29 cellular contexts compared by ENCODE assay signal in the genomic region with DNA sequence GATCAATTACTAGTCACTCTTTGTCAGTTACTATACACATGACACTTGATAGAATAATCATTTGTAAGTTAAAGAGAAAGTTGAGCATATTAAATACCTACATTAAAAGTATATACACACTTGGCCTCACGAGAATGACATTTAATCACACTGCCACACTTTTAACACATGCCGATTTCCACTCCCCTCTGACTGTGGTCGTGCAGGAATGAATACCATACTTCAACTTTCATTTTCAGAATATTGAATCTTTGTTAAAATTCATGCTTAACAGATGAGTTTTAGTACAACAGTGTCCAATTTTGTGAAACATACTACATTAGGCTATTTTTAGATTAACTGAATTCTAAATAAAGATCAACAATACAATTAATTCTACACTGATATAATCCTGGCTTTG.
DNase-seq lines count a peak whose midpoint lies in the region; ATAC-seq and TF ChIP-seq lines count a peak whose summit lies in the region.
"Had no signal": no experiment of that assay in that cellular context is flagged by ENCODE, and none has a peak within 500 bp of the region (broad histone marks: within the 10 kb centered on the region; RNA-seq: fewer than 3 reads in every experiment).

No MANE protein-coding gene starts in this region.

- DNase-seq in cardiac muscle cell (ENCODE audit: low read depth in 1 of 2, low spot score in 1 of 2) (no peak), left ventricle myocardium superior (no peak), fibroblast of peridontal ligament (ENCODE audit: extremely low read depth) (peak; percentile 39), BE2C (no peak), AG08396 (ENCODE audit: low spot score) (no peak)
- DNase-seq: activated CD4-positive, alpha-beta T cell treated with anti-CD3 and anti-CD28 coated beads, Interleukin-2, amount 50 U/mL, for 4 hours; activated gamma-delta T cell treated with Interleukin-2 at 50 U/mL for 16 hours; C1 segment of cervical spinal cord; effector memory CD4-positive, alpha-beta T cell; hippocampal formation; IMR-90; NCI-H1092; NCI-H187 treated with DMSO at 0.1 percent for 48 hours; NCI-H2227 treated with DMSO at 0.1 percent for 48 hours; NCI-H82; posterior cingulate gyrus; sigmoid colon; stimulated activated CD8-positive, alpha-beta memory T cell treated with anti-CD3 and anti-CD28 coated beads, Interleukin-4, amount 100 ng/mL, for 48 hours; T1000; upper lobe of right lung had no signal

- H3K36me3 ChIP-seq in cardiac muscle cell (peaks cover 19% of the 10 kb centered on the region), OCI-LY3 (replicated peaks; ENCODE audit: low read depth, low read length) (peaks cover 28% of the 10 kb centered on the region), BE2C (peaks cover 8% of the 10 kb centered on the region)

- H3K4me1 ChIP-seq in cardiac muscle cell (ENCODE audit: low read depth) = peaks cover 26% of the 10 kb centered on the region
- peaks cover 27% of the 10 kb centered on the region for H3K4me1 ChIP-seq in OCI-LY3 (ENCODE audit: low read length)
- no peaks in the 10 kb centered on the region for H3K4me1 ChIP-seq in BE2C

- H3K4me3 Mint-ChIP-seq in stimulated activated memory B cell treated with anti-CD40 and anti-IgM and Interleukin-4, amounts not matched to agents 10 μg/mL and 1 μg/mL and 100 μg/mL, for 72 hours = no peak overlapping the region
- H3K4me3 Mint-ChIP-seq: GM23338, neural progenitor cell had no signal

- peaks cover 98% of the 10 kb centered on the region for H3K79me2 ChIP-seq in OCI-LY3 (ENCODE audit: low read length)

- H3K4me2 ChIP-seq in OCI-LY3 (ENCODE audit: low read length) = peak overlapping the region; percentile 24; the same call in 1 of the 2 replicates
- H3K4me2 ChIP-seq: A549, GM23338, neural progenitor cell had no signal

- peaks cover 3% of the 10 kb centered on the region for H3K9me3 Mint-ChIP-seq in stimulated activated memory B cell treated with anti-CD40 and anti-IgM and Interleukin-4, amounts not matched to agents 10 μg/mL and 1 μg/mL and 100 μg/mL, for 72 hours
- H3K9me3 Mint-ChIP-seq: GM23338, neural progenitor cell had no signal

- H3K27ac Mint-ChIP-seq in stimulated activated memory B cell treated with anti-CD40 and anti-IgM and Interleukin-4, amounts not matched to agents 10 μg/mL and 1 μg/mL and 100 μg/mL, for 72 hours = peak overlapping the region; percentile 37
- H3K27ac Mint-ChIP-seq: GM23338, neural progenitor cell had no signal

- no peak overlapping the region for H3K9ac ChIP-seq in OCI-LY3 (ENCODE audit: low read length)
- H3K9ac ChIP-seq: neural progenitor cell had no signal

- H3K9me3 ChIP-seq in cardiac muscle cell (ENCODE audit: low read depth) (no peaks in the 10 kb centered on the region), OCI-LY3 (ENCODE audit: insufficient read depth, low read length) (no peaks in the 10 kb centered on the region), BE2C (no peaks in the 10 kb centered on the region)
- H3K9me3 ChIP-seq: A549, adrenal gland, sigmoid colon, upper lobe of right lung had no signal

- no peak for ATAC-seq in left ventricle myocardium superior
- no peak for ATAC-seq in stimulated activated memory B cell treated with anti-CD40 and anti-IgM and Interleukin-4, amounts not matched to agents 10 μg/mL and 1 μg/mL and 100 μg/mL, for 72 hours
- ATAC-seq in GM21737 (IDR thresholded peaks at IDR 0.05; ENCODE audit: unreplicated experiment) = no peak
- ATAC-seq: A549, esophagus mucosa, upper lobe of right lung had no signal

- peaks cover 87% of the 10 kb centered on the region for H4K20me1 ChIP-seq in OCI-LY3 (ENCODE audit: insufficient read depth, low read length)

- H3K27me3 ChIP-seq in cardiac muscle cell (no peaks in the 10 kb centered on the region), OCI-LY3 (ENCODE audit: low read depth, low read length) (no peaks in the 10 kb centered on the region), BE2C (no peaks in the 10 kb centered on the region)
- H3K27me3 ChIP-seq: adrenal gland, neural progenitor cell, sigmoid colon, upper lobe of right lung had no signal

- peaks cover 45% of the 10 kb centered on the region for H3K36me3 Mint-ChIP-seq in stimulated activated memory B cell treated with anti-CD40 and anti-IgM and Interleukin-4, amounts not matched to agents 10 μg/mL and 1 μg/mL and 100 μg/mL, for 72 hours

- H2AFZ ChIP-seq in OCI-LY3 (ENCODE audit: low read depth, low read length) = no peak overlapping the region
- H2AFZ ChIP-seq: GM23338, neural progenitor cell had no signal

- H3K27ac ChIP-seq in cardiac muscle cell (peak overlapping the region; percentile 76), OCI-LY3 (ENCODE audit: low read length) (no peak overlapping the region)
- H3K27ac ChIP-seq: A549, sigmoid colon, upper lobe of right lung had no signal

- H3K4me3 ChIP-seq in cardiac muscle cell (no peak overlapping the region), OCI-LY3 (ENCODE audit: low read length) (no peak overlapping the region), BE2C (ENCODE audit: low read depth, low read length) (no peak overlapping the region)
- H3K4me3 ChIP-seq: A549, adrenal gland, GM23338, neural progenitor cell, sigmoid colon, upper lobe of right lung had no signal

- peaks cover 55% of the 10 kb centered on the region for H3K4me1 Mint-ChIP-seq in stimulated activated memory B cell treated with anti-CD40 and anti-IgM and Interleukin-4, amounts not matched to agents 10 μg/mL and 1 μg/mL and 100 μg/mL, for 72 hours

- intact Hi-C loops in left ventricle myocardium superior (cut with micrococcal nuclease) = no loop called here

- no peaks in the 10 kb centered on the region for H3K27me3 Mint-ChIP-seq in stimulated activated memory B cell treated with anti-CD40 and anti-IgM and Interleukin-4, amounts not matched to agents 10 μg/mL and 1 μg/mL and 100 μg/mL, for 72 hours
- H3K27me3 Mint-ChIP-seq: brain had no signal

- TF ChIP-seq CTCF in cardiac muscle cell (IDR thresholded peaks at IDR 0.05; ENCODE audit: low read depth, low read length) (no peak), OCI-LY3 (IDR thresholded peaks at IDR 0.05; ENCODE audit: low read depth, low read length) (no peak), BE2C (IDR thresholded peaks at IDR 0.05; ENCODE audit: low read depth, low read length) (no peak)
